In the genomic region with DNA sequence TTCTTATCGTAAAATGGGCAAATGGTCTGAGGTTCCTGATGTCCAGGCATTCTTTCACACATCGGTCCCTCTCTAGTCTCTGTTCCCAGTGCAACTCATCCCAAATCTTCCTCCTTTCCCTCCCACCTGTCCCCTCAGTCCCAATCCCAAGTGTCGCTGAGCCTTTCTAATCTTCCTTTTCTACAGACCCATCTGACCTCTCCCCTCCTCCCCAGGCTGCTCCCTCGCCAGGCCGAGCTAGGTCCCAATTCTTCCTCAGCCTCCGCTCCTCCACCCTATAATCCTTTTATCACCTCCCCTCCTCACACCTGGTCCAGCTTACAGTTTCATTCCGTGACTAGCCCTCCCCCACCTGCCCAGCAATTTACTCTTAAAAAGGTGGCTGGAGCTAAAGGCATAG, we compare ENCODE assay signal across 4 cellular contexts. TPM values are rescaled to one million over a fixed set of nuclear protein-coding genes. Genes with fewer than 3 reads are reported as not detected.
"Had no signal": no experiment of that assay in that cellular context is flagged by ENCODE, and none has a peak within 500 bp of the region (broad histone marks: within the 10 kb centered on the region; RNA-seq: fewer than 3 reads in every experiment).

No MANE protein-coding gene starts in this region.

RNA-seq across cellular contexts. Expression of gene GAL, which starts 49.2 kb away (rescaled TPM):
- total RNA-seq: gastrocnemius medialis, left ventricle myocardium superior, lower lobe of right lung, myocyte had no signal
